ENCODE assay signal across 1 cellular context in the genomic region with DNA sequence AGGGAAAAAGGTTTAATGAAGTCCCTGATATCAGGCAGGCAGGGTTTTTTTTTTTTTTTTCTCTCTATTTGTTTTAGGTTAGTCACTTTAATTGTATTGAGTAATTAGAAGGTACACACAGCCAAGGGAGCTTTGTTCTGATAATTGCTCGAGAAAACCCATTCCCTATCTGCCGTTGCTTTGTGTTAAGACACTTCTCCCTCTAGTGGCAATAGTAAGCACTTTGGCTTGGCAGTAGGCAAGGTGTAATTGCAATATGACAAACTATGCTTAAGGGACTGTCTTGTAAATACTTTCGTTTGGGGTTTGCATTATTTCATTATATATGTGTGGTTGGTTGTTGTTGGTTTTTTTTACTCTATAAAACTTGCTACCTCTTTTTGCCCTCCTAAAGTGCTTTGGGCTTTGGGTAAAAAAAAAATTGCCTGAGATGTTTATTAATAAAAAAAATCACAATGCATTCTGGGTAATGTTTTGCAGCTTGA.
TF ChIP-seq lines count a peak whose summit lies in the region.

No MANE protein-coding gene starts in this region.

TF ChIP-seq in K562, 482 proteins besides CTCF, POLR2A, EP300 and RAD21 (continued from another document):
- peak; percentile 58; the same call in 1 of the 2 replicates for TF ChIP-seq SMC3 (conservative IDR thresholded peaks at IDR 0.05; ENCODE audit: insufficient read depth, low read depth, low read length)
- peak; percentile 50; the same call in 1 of the 2 replicates for TF ChIP-seq SOX6 (IDR thresholded peaks at IDR 0.05)
- no peak for TF ChIP-seq JUND (IDR thresholded peaks at IDR 0.05; ENCODE audit: borderline replicate concordance, low read depth, low read length)
- 0 out of 3 replicates have a peak, but pooled peaks have one; percentile 7 for TF ChIP-seq JUND (tag; IDR thresholded peaks at IDR 0.05; ENCODE audit: borderline replicate concordance, low read depth, low read length)
- peak in 1 of 2 experiments; percentile 52 for TF ChIP-seq NCOA2 (IDR thresholded peaks at IDR 0.05; ENCODE audit: partially characterized antibody in 2 of 2)
- TF ChIP-seq HDAC3 (IDR thresholded peaks at IDR 0.05; ENCODE audit: borderline replicate concordance, partially characterized antibody): no peak
- TF ChIP-seq, protein P1, sequence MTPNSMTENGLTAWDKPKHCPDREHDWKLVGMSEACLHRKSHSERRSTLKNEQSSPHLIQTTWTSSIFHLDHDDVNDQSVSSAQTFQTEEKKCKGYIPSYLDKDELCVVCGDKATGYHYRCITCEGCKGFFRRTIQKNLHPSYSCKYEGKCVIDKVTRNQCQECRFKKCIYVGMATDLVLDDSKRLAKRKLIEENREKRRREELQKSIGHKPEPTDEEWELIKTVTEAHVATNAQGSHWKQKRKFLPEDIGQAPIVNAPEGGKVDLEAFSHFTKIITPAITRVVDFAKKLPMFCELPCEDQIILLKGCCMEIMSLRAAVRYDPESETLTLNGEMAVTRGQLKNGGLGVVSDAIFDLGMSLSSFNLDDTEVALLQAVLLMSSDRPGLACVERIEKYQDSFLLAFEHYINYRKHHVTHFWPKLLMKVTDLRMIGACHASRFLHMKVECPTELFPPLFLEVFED (CRISPR knock-in tag; conservative IDR thresholded peaks at IDR 0.05): no peak
- TF ChIP-seq FOXP1 (CRISPR knock-in tag; IDR thresholded peaks at IDR 0.05): no peak
- 0 out of 2 replicates have a peak, but pooled peaks have one; percentile 48 for TF ChIP-seq CREM (IDR thresholded peaks at IDR 0.05; ENCODE audit: low read depth)
- no peak for TF ChIP-seq NCOR1 (IDR thresholded peaks at IDR 0.05)
- no peak for TF ChIP-seq ZSCAN32 (CRISPR knock-in tag; IDR thresholded peaks at IDR 0.05)
